Comparison of ENCODE assay signal across 9 cellular contexts in the genomic region with DNA sequence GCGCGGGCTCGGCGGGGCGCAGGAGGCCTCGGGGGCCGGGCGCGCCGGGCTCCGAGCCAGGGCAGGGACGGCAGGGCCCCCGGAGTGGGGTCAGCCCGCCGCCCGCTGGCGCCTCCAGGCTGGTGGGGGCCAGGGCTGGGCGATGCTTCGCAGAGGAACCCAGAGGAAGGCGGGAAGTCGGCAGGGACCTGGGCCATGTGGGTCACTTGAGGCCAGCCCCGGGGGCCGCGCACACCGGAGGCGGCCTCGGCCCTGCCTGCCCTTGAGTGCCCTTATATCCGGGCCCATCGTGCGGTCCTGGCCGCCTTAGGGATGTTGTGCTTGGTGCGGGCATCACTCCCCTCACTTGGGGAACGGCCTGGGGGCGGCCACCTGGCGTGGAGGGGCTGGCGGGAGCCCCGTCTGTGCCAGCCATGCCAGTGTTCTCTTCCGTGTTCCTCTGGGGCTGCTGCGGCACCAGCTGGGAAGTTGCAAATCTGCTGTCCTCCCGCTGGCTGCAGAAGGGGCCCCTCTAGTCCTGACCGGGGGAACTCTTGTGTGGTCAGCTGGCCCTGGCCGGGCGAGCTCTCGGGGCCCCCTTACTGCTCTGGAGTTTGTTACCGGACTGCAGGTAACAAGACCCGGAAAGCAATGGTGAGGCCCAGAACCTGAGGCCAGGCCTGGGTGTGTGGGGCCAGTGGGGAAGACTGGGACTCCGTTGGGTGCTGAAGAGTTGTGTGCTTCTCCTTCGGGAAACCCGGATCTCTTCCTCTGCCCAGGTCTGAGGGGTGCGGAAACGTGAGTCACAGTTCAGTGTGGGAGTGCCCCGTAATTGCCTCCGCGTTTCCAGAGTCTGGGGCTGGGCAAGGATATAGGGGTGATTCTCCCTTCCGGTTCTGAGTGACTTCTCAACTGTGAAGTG. TPM values are rescaled to one million over a fixed set of nuclear protein-coding genes. Genes with fewer than 3 reads are reported as not detected.
A peak's percentile ranks its signal among the peaks of the same experiment; 100 is the strongest.
DNase-seq lines count a peak whose midpoint lies in the region; ATAC-seq and TF ChIP-seq lines count a peak whose summit lies in the region.
"Had no signal": no experiment of that assay in that cellular context is flagged by ENCODE, and none has a peak within 500 bp of the region (broad histone marks: within the 10 kb centered on the region; RNA-seq: fewer than 3 reads in every experiment).

No MANE protein-coding gene starts in this region.

- H4K20me1 ChIP-seq in KMS-11 (ENCODE audit: insufficient read depth): peaks cover 11% of the 10 kb centered on the region

- H3K9me3 ChIP-seq in esophagus muscularis mucosa (no peaks in the 10 kb centered on the region), neutrophil (no peaks in the 10 kb centered on the region)

- H3K9ac ChIP-seq in KMS-11: peak overlapping the region; percentile 88

- TF ChIP-seq EP300 in esophagus muscularis mucosa (IDR thresholded peaks at IDR 0.05): no peak

- peaks cover 69% of the 10 kb centered on the region for H3K79me2 ChIP-seq in KMS-11 (ENCODE audit: insufficient read depth, low read depth)

- H3K36me3 ChIP-seq in KMS-11 (ENCODE audit: insufficient read depth): no peaks in the 10 kb centered on the region
- H3K36me3 ChIP-seq in esophagus muscularis mucosa: peaks cover 0 to 6% (median 4%) of the 10 kb centered on the region in 4 donors
- no peaks in the 10 kb centered on the region for H3K36me3 ChIP-seq in neutrophil

- DNase-seq in AG10803 (ENCODE audit: low read depth) (peak; percentile 65), esophagus muscularis mucosa (ENCODE audit: extremely low spot score) (no peak), NCI-H1694 treated with DMSO at 0.1 percent for 48 hours (lab: John Stamatoyannopoulos, UW) (no peak), middle frontal gyrus (ENCODE audit: extremely low spot score, low spot score) (no peak)
- peak; percentile 58 to 71 for DNase-seq in activated CD4-positive, alpha-beta T cell treated with anti-CD3 and anti-CD28 coated beads, Interleukin-2, amount 50 U/mL, for 48 hours

- H3K27me3 ChIP-seq in KMS-11 (ENCODE audit: insufficient read depth, low read depth) (no peaks in the 10 kb centered on the region), esophagus muscularis mucosa (no peaks in the 10 kb centered on the region), neutrophil (no peaks in the 10 kb centered on the region)

- 11% methylated on average over 18 of the region's 55 CpGs for WGBS in esophagus muscularis mucosa

- ATAC-seq in GM19324 (IDR thresholded peaks at IDR 0.05; ENCODE audit: low FRiP score, unreplicated experiment): peak; percentile 8

- H3K4me1 ChIP-seq in KMS-11 (ENCODE audit: low read depth, poor library complexity, severe bottlenecking): peaks cover 42% of the 10 kb centered on the region
- H3K4me1 ChIP-seq in esophagus muscularis mucosa: peaks cover 49 to 71% (median 61%) of the 10 kb centered on the region in 4 donors
- H3K4me1 ChIP-seq in neutrophil (ENCODE audit: control insufficient read depth in 1 of 2, insufficient read depth in 1 of 2, low read depth in 1 of 2, low read length in 1 of 2): peaks cover 24 to 28% of the 10 kb centered on the region in 2 experiments

- H3K4me3 ChIP-seq in AG10803 (ENCODE audit: low read length) (peak overlapping the region; percentile 79), KMS-11 (IDR thresholded peaks at IDR 0.05; ENCODE audit: insufficient read depth, low read depth, low read length) (no peak overlapping the region), esophagus muscularis mucosa (peak overlapping the region; percentile 70 to 96 (median 88)), neutrophil (ENCODE audit: low read depth in 1 of 2, low read length in 1 of 2) (peak overlapping the region; percentile 51 to 62)

- H3K27ac ChIP-seq in KMS-11 (peak overlapping the region; percentile 52), esophagus muscularis mucosa (replicated peaks in 1 of 4) (peak overlapping the region; percentile 65 to 99 (median 98)), neutrophil (peak overlapping the region; percentile 46)

- intact Hi-C loops in esophagus muscularis mucosa (cut with DNase I): loop anchor here (10.0 kb wide), 2 partner anchors 104 to 134 kb away; partner anchors contain the start of genes NME4 and RAB11FIP3

- H3K4me2 ChIP-seq in KMS-11: peak overlapping the region; percentile 93

- no peak for TF ChIP-seq CTCF in AG10803 (conservative IDR thresholded peaks at IDR 0.05; ENCODE audit: low read length)
- TF ChIP-seq CTCF in KMS-11 (conservative IDR thresholded peaks at IDR 0.05; ENCODE audit: low read depth, low read length): no peak
- TF ChIP-seq CTCF in esophagus muscularis mucosa (IDR thresholded peaks at IDR 0.05): no peak
- no peak for TF ChIP-seq CTCF in neutrophil (IDR thresholded peaks at IDR 0.05)

- H2AFZ ChIP-seq in KMS-11 (ENCODE audit: low read depth): no peak overlapping the region; the same call in 1 of the 2 replicates

- no peak for TF ChIP-seq POLR2A in esophagus muscularis mucosa (IDR thresholded peaks at IDR 0.05; ENCODE audit: low read depth)

RNA-seq across cellular contexts. Expression of gene CAPN15, which starts 0.8 kb away (rescaled TPM):
- total RNA-seq in esophagus muscularis mucosa: 10 to 100 TPM; 24.9 to 44.7 (median 43.3) TPM

RNA-seq across cellular contexts. Expression of gene PRR35, which starts 31.8 kb away (rescaled TPM):
- total RNA-seq in esophagus muscularis mucosa: not detected
- total RNA-seq: temporal lobe had no signal

RNA-seq across cellular contexts. Expression of gene NHLRC4, which starts 38.4 kb away (rescaled TPM):
- 1 to 10 TPM; 1.2 to 2.6 (median 1.9) TPM for total RNA-seq in esophagus muscularis mucosa

RNA-seq across cellular contexts. Expression of gene PIGQ, which starts 41.4 kb away (rescaled TPM):
- 10 to 100 TPM; 36.1 to 46.4 (median 40.7) TPM for total RNA-seq in esophagus muscularis mucosa

Comparison
In these comparisons a context has a peak if more than half of its experiments do, and no peak if none do; other contexts are left out.
1. DNase-seq: peak in AG10803 (single experiment) and activated CD4-positive, alpha-beta T cell treated with anti-CD3 and anti-CD28 coated beads, Interleukin-2, amount 50 U/mL, for 48 hours (2 of 2); none in esophagus muscularis mucosa (single experiment), NCI-H1694 treated with DMSO at 0.1 percent for 48 hours (single experiment) and middle frontal gyrus (single experiment).
2. H3K27ac ChIP-seq: peak in every context shown above with its lines; median percentile 98 in esophagus muscularis mucosa; 52 in KMS-11; 46 in neutrophil.